ENCODE assay signal across 23 cellular contexts in genomic region chr17:1480747-1481465, GRCh38. TPM values are rescaled to one million over a fixed set of nuclear protein-coding genes. Genes with fewer than 3 reads are reported as not detected.
A peak's percentile ranks its signal among the peaks of the same experiment; 100 is the strongest.
DNase-seq lines count a peak whose midpoint lies in the region; ATAC-seq and TF ChIP-seq lines count a peak whose summit lies in the region.
"Had no signal": no experiment of that assay in that cellular context is flagged by ENCODE, and none has a peak within 500 bp of the region (broad histone marks: within the 10 kb centered on the region; RNA-seq: fewer than 3 reads in every experiment).

No MANE protein-coding gene starts in this region.

- no peak overlapping the region for H2AFZ ChIP-seq in SK-N-SH (ENCODE audit: low read depth)

- peaks cover 38 to 80% (median 39%) of the 10 kb centered on the region in 4 donors for H3K36me3 ChIP-seq in sigmoid colon
- peaks cover 36 to 42% of the 10 kb centered on the region in 2 experiments for H3K36me3 ChIP-seq in SK-N-SH (replicated peaks in 1 of 2; ENCODE audit: control insufficient read depth in 1 of 2, insufficient read depth in 2 of 2, low read length in 1 of 2)

- peaks cover 33% of the 10 kb centered on the region; the same call in 1 of the 2 replicates for H3K79me2 ChIP-seq in SK-N-SH (ENCODE audit: insufficient read depth)

- H3K4me2 ChIP-seq in SK-N-SH, result no peak overlapping the region
- H3K4me2 ChIP-seq: smooth muscle cell had no signal

- 81 to 86% methylated on average over 18 of the region's 18 CpGs for WGBS in sigmoid colon, 2 donors
- WGBS in SK-N-SH (ENCODE audit: low lambda C conversion rate), result 91% methylated on average over 15 of the region's 18 CpGs

- no peak for ATAC-seq in naive thymus-derived CD8-positive, alpha-beta T cell
- ATAC-seq in HG03108 (IDR thresholded peaks at IDR 0.05; ENCODE audit: unreplicated experiment), result no peak
- ATAC-seq: natural killer cell treated with Interleukin-12 subunit alpha and Interleukin-12 subunit beta and Interleukin-15 and Interleukin-18, amount 100 ng/mL, for 72 hours; WTC11 had no signal

- DNase-seq in Calu3, result no peak
- peak; percentile 99 for DNase-seq in LNCaP clone FGC (ENCODE audit: low read depth)
- peak; percentile 68 for DNase-seq in fibroblast of gingiva (ENCODE audit: low read depth)
- DNase-seq in sigmoid colon, result no peak
- no peak for DNase-seq in SK-N-SH
- no peak for DNase-seq in naive thymus-derived CD8-positive, alpha-beta T cell
- DNase-seq in SW 1271 (lab: John Stamatoyannopoulos, UW), result no peak
- DNase-seq: activated CD4-positive, alpha-beta memory T cell treated with anti-CD3 and anti-CD28 coated beads for 36 hours; activated naive CD4-positive, alpha-beta T cell; EL; foreskin melanocyte; GOT3; mesendoderm; NCI-H1694; NCI-H774; OCI-M1; stimulated activated CD4-positive, alpha-beta T cell treated with anti-CD3 and anti-CD28 coated beads, Interleukin-4, amount 100 ng/mL, for 24 hours had no signal

- POLR2A ChIA-PET in SK-N-SH (lab: Yijun Ruan, JAX), result interaction anchor here (0.6 kb wide), 1 partner anchor 99 kb away, joined by 4 read pairs; no protein-coding TSS in a partner anchor
- POLR2A ChIA-PET in naive thymus-derived CD8-positive, alpha-beta T cell (lab: Charles Lee), result interaction anchor here (0.7 to 1.0 kb wide), 2 partner anchors 18 to 224 kb away, joined by 3 read pairs; no protein-coding TSS in a partner anchor

- CTCF ChIA-PET in Calu3 (lab: Charles Lee) (no interaction called here), SK-N-SH (lab: Yijun Ruan, JAX) (interaction anchor here (2.5 kb wide), 1 partner anchor 115 kb away, joined by 9 read pairs; no protein-coding TSS in a partner anchor)

- no TSS peak for BruUV-seq in Calu3 (replicated peaks; lab: Mats Ljungman, UMichigan)

- H3K9me3 Mint-ChIP-seq in Calu3 (ENCODE audit: low read depth, unreplicated experiment), result no peaks in the 10 kb centered on the region
- no peaks in the 10 kb centered on the region for H3K9me3 Mint-ChIP-seq in naive thymus-derived CD8-positive, alpha-beta T cell
- H3K9me3 Mint-ChIP-seq: activated CD4-positive, alpha-beta memory T cell treated with anti-CD3 and anti-CD28 coated beads for 36 hours; natural killer cell treated with Interleukin-12 subunit alpha and Interleukin-12 subunit beta and Interleukin-15 and Interleukin-18, amount 100 ng/mL, for 72 hours; WTC11 had no signal

- no peak for TF ChIP-seq RAD21 in SK-N-SH (IDR thresholded peaks at IDR 0.05; ENCODE audit: low read length)

- H3K4me1 ChIP-seq in sigmoid colon (peaks cover 0 to 52% (median 40%) of the 10 kb centered on the region in 4 donors), SK-N-SH (ENCODE audit: control insufficient read depth in 1 of 2, insufficient read depth in 2 of 2, low read depth in 1 of 2, low read length in 1 of 2) (peaks cover 0 to 9% of the 10 kb centered on the region in 2 experiments; a peak in 1 of 4 replicates)

- H3K4me1 Mint-ChIP-seq in Calu3 (ENCODE audit: low read depth, unreplicated experiment), result no peaks in the 10 kb centered on the region
- peaks cover 0 to 15% (median 7%) of the 10 kb centered on the region in 4 donors for H3K4me1 Mint-ChIP-seq in naive thymus-derived CD8-positive, alpha-beta T cell

- H3K27ac ChIP-seq in sigmoid colon (peak overlapping the region; percentile 27 to 100 (median 66)), SK-N-SH (ENCODE audit: low read depth in 2 of 2, low read length in 1 of 2) (no peak overlapping the region)
- H3K27ac ChIP-seq: suprapubic skin had no signal

- H3K9me2 ChIP-seq in SK-N-SH, result no peaks in the 10 kb centered on the region

- no peak for TF ChIP-seq CTCF in Calu3 (IDR thresholded peaks at IDR 0.05; ENCODE audit: unreplicated experiment)
- no peak for TF ChIP-seq CTCF in LNCaP clone FGC (IDR thresholded peaks at IDR 0.05; ENCODE audit: control insufficient read depth, extremely low read depth, insufficient read depth)
- TF ChIP-seq CTCF in sigmoid colon (IDR thresholded peaks at IDR 0.05), result no peak
- TF ChIP-seq CTCF in SK-N-SH (IDR thresholded peaks at IDR 0.05), result no peak

- TF ChIP-seq EP300 in sigmoid colon (IDR thresholded peaks at IDR 0.05), result no peak
- TF ChIP-seq EP300 in SK-N-SH (IDR thresholded peaks at IDR 0.05; ENCODE audit: borderline replicate concordance in 1 of 2, low read depth in 1 of 2, low read length in 1 of 2), result no peak

- no peak for TF ChIP-seq POLR2A in sigmoid colon (IDR thresholded peaks at IDR 0.05)

- H3K27me3 ChIP-seq in sigmoid colon (no peaks in the 10 kb centered on the region), SK-N-SH (ENCODE audit: insufficient read depth) (no peaks in the 10 kb centered on the region)
- H3K27me3 ChIP-seq: suprapubic skin had no signal

- H3F3A ChIP-seq in SK-N-SH (replicated peaks; ENCODE audit: insufficient read depth), result no peaks in the 10 kb centered on the region

- H3K4me3 ChIP-seq in LNCaP clone FGC (ENCODE audit: low read depth, low read length) (peak overlapping the region; percentile 14; the same call in 1 of the 2 replicates), sigmoid colon (no peak overlapping the region), SK-N-SH (ENCODE audit: low read depth in 2 of 2, low read length in 1 of 2) (no peak overlapping the region)
- H3K4me3 ChIP-seq: smooth muscle cell, suprapubic skin had no signal

- no peaks in the 10 kb centered on the region for H4K20me1 ChIP-seq in SK-N-SH (ENCODE audit: insufficient read depth)

- peaks cover 57% of the 10 kb centered on the region for H3K36me3 Mint-ChIP-seq in Calu3 (ENCODE audit: insufficient read depth, unreplicated experiment)
- H3K36me3 Mint-ChIP-seq in naive thymus-derived CD8-positive, alpha-beta T cell, result no peaks in the 10 kb centered on the region
- H3K36me3 Mint-ChIP-seq: natural killer cell treated with Interleukin-12 subunit alpha and Interleukin-12 subunit beta and Interleukin-15 and Interleukin-18, amount 100 ng/mL, for 72 hours had no signal

- H3K9me3 ChIP-seq in sigmoid colon, result no peaks in the 10 kb centered on the region
- H3K9me3 ChIP-seq in SK-N-SH, result no peaks in the 10 kb centered on the region
- H3K9me3 ChIP-seq: suprapubic skin had no signal

- H3K9ac ChIP-seq in SK-N-SH, result no peak overlapping the region

- peak overlapping the region; percentile 42 for H3K27ac Mint-ChIP-seq in Calu3 (ENCODE audit: unreplicated experiment)
- peak overlapping the region in 3 of 10 donors; percentile 27 to 74 (median 36) for H3K27ac Mint-ChIP-seq in naive thymus-derived CD8-positive, alpha-beta T cell
- H3K27ac Mint-ChIP-seq: activated CD4-positive, alpha-beta memory T cell treated with anti-CD3 and anti-CD28 coated beads for 36 hours; natural killer cell treated with Interleukin-12 subunit alpha and Interleukin-12 subunit beta and Interleukin-15 and Interleukin-18, amount 100 ng/mL, for 72 hours; progenitor cell of endocrine pancreas; WTC11 had no signal

- H3K4me3 Mint-ChIP-seq in Calu3 (ENCODE audit: low read depth, unreplicated experiment), result no peak overlapping the region
- H3K4me3 Mint-ChIP-seq in naive thymus-derived CD8-positive, alpha-beta T cell, result no peak overlapping the region
- H3K4me3 Mint-ChIP-seq: activated CD4-positive, alpha-beta memory T cell treated with anti-CD3 and anti-CD28 coated beads for 36 hours; natural killer cell treated with Interleukin-12 subunit alpha and Interleukin-12 subunit beta and Interleukin-15 and Interleukin-18, amount 100 ng/mL, for 72 hours; WTC11 had no signal

- no peaks in the 10 kb centered on the region for H3K27me3 Mint-ChIP-seq in Calu3 (ENCODE audit: unreplicated experiment)
- no peaks in the 10 kb centered on the region for H3K27me3 Mint-ChIP-seq in naive thymus-derived CD8-positive, alpha-beta T cell
- H3K27me3 Mint-ChIP-seq: activated CD4-positive, alpha-beta memory T cell treated with anti-CD3 and anti-CD28 coated beads for 36 hours; progenitor cell of endocrine pancreas had no signal

- intact Hi-C loops in Calu3 (cut with micrococcal nuclease; ENCODE audit: unreplicated experiment) (no loop called here), sigmoid colon (cut with DNase I) (no loop called here)

TF ChIP-seq in SK-N-SH, 30 proteins besides CTCF, POLR2A, EP300 and RAD21 (continues in another document):
- TF ChIP-seq SIN3A (IDR thresholded peaks at IDR 0.05; ENCODE audit: borderline replicate concordance, low read depth, low read length), result no peak
- TF ChIP-seq RXRA (IDR thresholded peaks at IDR 0.05; ENCODE audit: borderline replicate concordance, low read depth), result no peak
- no peak for TF ChIP-seq YY1 (IDR thresholded peaks at IDR 0.05; ENCODE audit: low read depth)
- TF ChIP-seq, protein P1, sequence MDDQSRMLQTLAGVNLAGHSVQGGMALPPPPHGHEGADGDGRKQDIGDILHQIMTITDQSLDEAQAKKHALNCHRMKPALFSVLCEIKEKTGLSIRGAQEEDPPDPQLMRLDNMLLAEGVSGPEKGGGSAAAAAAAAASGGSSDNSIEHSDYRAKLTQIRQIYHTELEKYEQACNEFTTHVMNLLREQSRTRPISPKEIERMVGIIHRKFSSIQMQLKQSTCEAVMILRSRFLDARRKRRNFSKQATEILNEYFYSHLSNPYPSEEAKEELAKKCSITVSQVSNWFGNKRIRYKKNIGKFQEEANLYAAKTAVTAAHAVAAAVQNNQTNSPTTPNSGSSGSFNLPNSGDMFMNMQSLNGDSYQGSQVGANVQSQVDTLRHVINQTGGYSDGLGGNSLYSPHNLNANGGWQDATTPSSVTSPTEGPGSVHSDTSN (IDR thresholded peaks at IDR 0.05), result no peak

RNA-seq across cellular contexts. Expression of gene MYO1C, which starts 11.6 kb away (rescaled TPM):
- 117 and 134 TPM in 2 replicates for total RNA-seq in Calu3 (2022)
- 100 to 1,000 TPM; 102 to 179 (median 117) TPM for total RNA-seq in sigmoid colon
- 100 to 1,000 TPM in 1 of 3 donors, 10 to 100 TPM in 2; 72.7 to 116 (median 86.2) TPM for polyA plus RNA-seq in sigmoid colon
- polyA plus RNA-seq in SK-N-SH (2012; rRNA removed), result 98.0 and 102 TPM in 2 replicates
- polyA plus RNA-seq in SK-N-SH (2012; cell fraction: cytosol; rRNA removed), result 44.7 and 60.5 TPM in 2 replicates
- polyA plus RNA-seq in SK-N-SH (2012; cell fraction: nucleus; rRNA removed), result 250 and 284 TPM in 2 replicates
- total RNA-seq in naive thymus-derived CD8-positive, alpha-beta T cell, result 10 to 100 TPM; 15.4 to 18.0 TPM
- polyA plus RNA-seq in naive thymus-derived CD8-positive, alpha-beta T cell, result 1 to 10 TPM; 1.3 to 1.5 (median 1.3) TPM

RNA-seq across cellular contexts. Expression of gene CRK, which starts 24.9 kb away (rescaled TPM):
- 38.9 and 40.0 TPM in 2 replicates for total RNA-seq in Calu3 (2022)
- total RNA-seq in sigmoid colon, result 10 to 100 TPM; 61.5 to 88.7 (median 76.1) TPM
- polyA plus RNA-seq in sigmoid colon, result 10 to 100 TPM; 33.6 to 68.4 (median 48.0) TPM
- polyA plus RNA-seq in SK-N-SH (2012; rRNA removed), result 50.7 and 63.5 TPM in 2 replicates
- polyA plus RNA-seq in SK-N-SH (2012; cell fraction: cytosol; rRNA removed), result 73.3 and 80.8 TPM in 2 replicates
- 22.6 and 29.4 TPM in 2 replicates for polyA plus RNA-seq in SK-N-SH (2012; cell fraction: nucleus; rRNA removed)
- 10 to 100 TPM; 22.0 to 27.6 TPM for total RNA-seq in naive thymus-derived CD8-positive, alpha-beta T cell
- polyA plus RNA-seq in naive thymus-derived CD8-positive, alpha-beta T cell, result 10 to 100 TPM; 18.8 to 24.8 (median 19.9) TPM

RNA-seq across cellular contexts. Expression of gene INPP5K, which starts 35.5 kb away (rescaled TPM):
- total RNA-seq in Calu3 (2022), result 15.4 and 18.7 TPM in 2 replicates
- 10 to 100 TPM; 41.0 to 66.5 (median 58.7) TPM for total RNA-seq in sigmoid colon
- polyA plus RNA-seq in sigmoid colon, result 10 to 100 TPM; 25.7 to 33.1 (median 31.2) TPM
- 26.2 and 28.6 TPM in 2 replicates for polyA plus RNA-seq in SK-N-SH (2012; rRNA removed)
- polyA plus RNA-seq in SK-N-SH (2012; cell fraction: cytosol; rRNA removed), result 15.2 and 21.1 TPM in 2 replicates
- 55.3 and 72.1 TPM in 2 replicates for polyA plus RNA-seq in SK-N-SH (2012; cell fraction: nucleus; rRNA removed)
- 10 to 100 TPM; 92.3 to 93.8 TPM for total RNA-seq in naive thymus-derived CD8-positive, alpha-beta T cell
- 10 to 100 TPM; 62.0 to 75.4 (median 70.5) TPM for polyA plus RNA-seq in naive thymus-derived CD8-positive, alpha-beta T cell

Comparison
In these comparisons a context has a peak if more than half of its experiments do, and no peak if none do; other contexts are left out.
1. DNase-seq: peak in LNCaP clone FGC (single experiment) and fibroblast of gingiva (single experiment); none in Calu3 (single experiment), sigmoid colon (single experiment), SK-N-SH (single experiment), naive thymus-derived CD8-positive, alpha-beta T cell (0 of 10) and SW 1271 (0 of 2).
2. H3K27ac ChIP-seq: peak in sigmoid colon (4 of 4); none in SK-N-SH (0 of 2).